8 cellular contexts compared by ENCODE assay signal in genomic region chr6:152769993-152770392, GRCh38. TPM values are rescaled to one million over a fixed set of nuclear protein-coding genes. Genes with fewer than 3 reads are reported as not detected.
"Had no signal": no experiment of that assay in that cellular context is flagged by ENCODE, and none has a peak within 500 bp of the region (broad histone marks: within the 10 kb centered on the region; RNA-seq: fewer than 3 reads in every experiment).

No MANE protein-coding gene starts in this region.

- H3K4me3 ChIP-seq: GM23248 had no signal

- DNase-seq: GM23248, H9, HCEC 1CT, KBM-7 had no signal

- H3K27ac ChIP-seq: GM23248, KMS-11 had no signal

- H3K9me3 Mint-ChIP-seq: H9 had no signal

- H3K36me3 Mint-ChIP-seq: IgD-negative memory B cell had no signal

- H3K4me2 ChIP-seq: KMS-11 had no signal

- H2AFZ ChIP-seq: GM23248 had no signal

- H3K4me3 Mint-ChIP-seq: H9, IgD-negative memory B cell had no signal

- H3K27ac Mint-ChIP-seq: H9, IgD-negative memory B cell had no signal

- H3K4me1 Mint-ChIP-seq: H9, IgD-negative memory B cell had no signal

- H3K27me3 Mint-ChIP-seq: IgD-negative memory B cell had no signal

RNA-seq across cellular contexts. Expression of gene VIP, which starts 19.4 kb away (rescaled TPM):
- total RNA-seq: H1, H9, HT-29 had no signal
- polyA plus RNA-seq: GM23248, H1, IgD-negative memory B cell had no signal
